ENCODE assay signal across 8 cellular contexts in genomic region chrX:85851418-85851817, GRCh38.
A peak's percentile ranks its signal among the peaks of the same experiment; 100 is the strongest.
DNase-seq lines count a peak whose midpoint lies in the region; ATAC-seq and TF ChIP-seq lines count a peak whose summit lies in the region.

No MANE protein-coding gene starts in this region.

- WGBS in heart right ventricle, 2 donors, result 20 to 37% methylated on average over 3 of the region's 3 CpGs
- WGBS in thyroid gland, 2 donors, result 33 to 38% methylated on average over 3 of the region's 3 CpGs

- no peak overlapping the region for H3K4me3 ChIP-seq in heart right ventricle
- no peak overlapping the region for H3K4me3 ChIP-seq in right atrium auricular region
- H3K4me3 ChIP-seq in fibroblast of villous mesenchyme (ENCODE audit: low read depth, low read length), result no peak overlapping the region
- no peak overlapping the region for H3K4me3 ChIP-seq in thyroid gland (replicated peaks in 1 of 3)

- H3K27ac ChIP-seq in heart right ventricle (no peak overlapping the region), right atrium auricular region (no peak overlapping the region), thyroid gland (no peak overlapping the region)

- TF ChIP-seq CTCF in heart right ventricle (IDR thresholded peaks at IDR 0.05) (peak in 7 of 9 donors; percentile 12 to 39 (median 29)), right atrium auricular region (IDR thresholded peaks at IDR 0.05) (peak in 1 of 2 donors; percentile 46), fibroblast of villous mesenchyme (IDR thresholded peaks at IDR 0.05; ENCODE audit: insufficient read depth, low read depth, low read length) (peak; percentile 33), thyroid gland (IDR thresholded peaks at IDR 0.05) (peak in 4 of 6 experiments; percentile 11 to 49 (median 42))

- H3K4me1 ChIP-seq in heart right ventricle, result no peaks in the 10 kb centered on the region
- no peaks in the 10 kb centered on the region for H3K4me1 ChIP-seq in right atrium auricular region
- H3K4me1 ChIP-seq in thyroid gland, result no peaks in the 10 kb centered on the region

- no peak for TF ChIP-seq POLR2A in thyroid gland (IDR thresholded peaks at IDR 0.05)

- H3K27me3 ChIP-seq in heart right ventricle, result no peaks in the 10 kb centered on the region
- H3K27me3 ChIP-seq in right atrium auricular region, result no peaks in the 10 kb centered on the region
- no peaks in the 10 kb centered on the region for H3K27me3 ChIP-seq in thyroid gland

- DNase-seq in heart right ventricle (no peak), right atrium auricular region (ENCODE audit: low spot score) (no peak), NCI-H2171 treated with DMSO at 0.1 percent for 48 hours (lab: John Stamatoyannopoulos, UW) (peak; percentile 0), fibroblast of villous mesenchyme (ENCODE audit: low read depth) (peak; percentile 5), thyroid gland (peak; percentile 49 to 58), NOMO-1 (lab: John Stamatoyannopoulos, UW; ENCODE audit: unreplicated experiment in 2 of 2) (no peak)

- no peak for ATAC-seq in heart right ventricle
- no peak for ATAC-seq in GM21825 (IDR thresholded peaks at IDR 0.05; ENCODE audit: unreplicated experiment)
- ATAC-seq in HG03097 (IDR thresholded peaks at IDR 0.05; ENCODE audit: low FRiP score, unreplicated experiment), result no peak

- H3K36me3 ChIP-seq in heart right ventricle (no peaks in the 10 kb centered on the region), right atrium auricular region (no peaks in the 10 kb centered on the region), thyroid gland (no peaks in the 10 kb centered on the region)

- intact Hi-C loops in heart right ventricle (cut with DNase I), result no loop called here
- intact Hi-C loops in thyroid gland (cut with DNase I), result no loop called here

- H3K9me3 ChIP-seq in heart right ventricle (no peaks in the 10 kb centered on the region), right atrium auricular region (no peaks in the 10 kb centered on the region), thyroid gland (no peaks in the 10 kb centered on the region)

Comparison
In these comparisons a context has a peak if more than half of its experiments do, and no peak if none do; other contexts are left out.
1. DNase-seq: peak in NCI-H2171 treated with DMSO at 0.1 percent for 48 hours (single experiment), fibroblast of villous mesenchyme (single experiment) and thyroid gland (2 of 2); none in heart right ventricle (0 of 2), right atrium auricular region (single experiment) and NOMO-1 (0 of 2).